In genomic region chr2:21245565-21245964, GRCh38 we compare ENCODE assay signal across 1 cellular context.
TF ChIP-seq lines count a peak whose summit lies in the region.

No MANE protein-coding gene starts in this region.

TF ChIP-seq in K562, 482 proteins besides CTCF, POLR2A, EP300 and RAD21 (continued from another document and continues in another):
- TF ChIP-seq AFF4 (CRISPR knock-in tag; IDR thresholded peaks at IDR 0.05) (no peak), CBFB (CRISPR knock-in tag; IDR thresholded peaks at IDR 0.05) (no peak), MTA2 (IDR thresholded peaks at IDR 0.05; ENCODE audit: low read depth) (peak; percentile 59), ZNF384 (IDR thresholded peaks at IDR 0.05; ENCODE audit: low read depth, low read length) (peak; percentile 75), E2F4 (CRISPR knock-in tag; IDR thresholded peaks at IDR 0.05; ENCODE audit: low read depth) (no peak), NEUROD1 (IDR thresholded peaks at IDR 0.05; ENCODE audit: borderline replicate concordance, low read depth, low read length, partially characterized antibody) (no peak), POLR2AphosphoS2 (IDR thresholded peaks at IDR 0.05; ENCODE audit: low read length) (no peak), NR2C1 (IDR thresholded peaks at IDR 0.05) (no peak), NR2C1 (tag; IDR thresholded peaks at IDR 0.05) (no peak), SMARCC2 (IDR thresholded peaks at IDR 0.05; ENCODE audit: low read depth) (no peak), RBM39 (optimal IDR thresholded peaks at IDR 0.05; ENCODE audit: low read depth, low read length) (no peak), ARID1B (IDR thresholded peaks at IDR 0.05) (peak; percentile 81), ZNF165 (CRISPR knock-in tag; IDR thresholded peaks at IDR 0.05; ENCODE audit: borderline replicate concordance) (no peak), POU5F1 (IDR thresholded peaks at IDR 0.05; ENCODE audit: borderline replicate concordance, low read depth, low read length, partially characterized antibody) (no peak), KDM1A (IDR thresholded peaks at IDR 0.05) (peak in 1 of 2 experiments; percentile 46; a peak in 2 of 4 replicates), TEAD4 (IDR thresholded peaks at IDR 0.05; ENCODE audit: low read length) (peak; percentile 59; the same call in 1 of the 2 replicates), TEAD4 (CRISPR knock-in tag; IDR thresholded peaks at IDR 0.05; ENCODE audit: borderline replicate concordance) (no peak), ZBTB5 (IDR thresholded peaks at IDR 0.05) (no peak), POLR2AphosphoS5 (IDR thresholded peaks at IDR 0.05; ENCODE audit: control insufficient read depth, insufficient read depth, low read depth, low read length) (peak; percentile 61; the same call in 1 of the 2 replicates), BHLHE40 (IDR thresholded peaks at IDR 0.05; ENCODE audit: low read length) (peak; percentile 38; the same call in 1 of the 2 replicates), STAT5A (IDR thresholded peaks at IDR 0.05; ENCODE audit: borderline replicate concordance, low read length) (peak; percentile 35; the same call in 1 of the 2 replicates), BRD9 (IDR thresholded peaks at IDR 0.05; ENCODE audit: low read depth, partially characterized antibody) (no peak), NFIC (IDR thresholded peaks at IDR 0.05) (0 out of 2 replicates have a peak, but pooled peaks have one; percentile 29), RFX5 (IDR thresholded peaks at IDR 0.05; ENCODE audit: low read depth, low read length) (no peak), NCOA6 (IDR thresholded peaks at IDR 0.05) (no peak), CHD1 (IDR thresholded peaks at IDR 0.05; ENCODE audit: low read length) (no peak), NCOR1 (IDR thresholded peaks at IDR 0.05) (peak; percentile 73), NR3C1 (CRISPR knock-in tag; IDR thresholded peaks at IDR 0.05) (no peak), ZNF140 (CRISPR knock-in tag; IDR thresholded peaks at IDR 0.05) (no peak), CBFA2T2 (conservative IDR thresholded peaks at IDR 0.05) (peak; percentile 81), SMARCA4 (IDR thresholded peaks at IDR 0.05) (peak; percentile 52; the same call in 1 of the 2 replicates), ZNF717 (CRISPR knock-in tag; IDR thresholded peaks at IDR 0.05) (no peak), DPF2 (IDR thresholded peaks at IDR 0.05) (peak; percentile 61), PHF8 (IDR thresholded peaks at IDR 0.05; ENCODE audit: borderline replicate concordance, low read length) (no peak), KDM2B (CRISPR knock-in tag; IDR thresholded peaks at IDR 0.05) (no peak), UBTF (IDR thresholded peaks at IDR 0.05; ENCODE audit: borderline replicate concordance in 1 of 2, low read depth in 2 of 2, low read length in 2 of 2) (no peak), ILF3 (IDR thresholded peaks at IDR 0.05; ENCODE audit: borderline replicate concordance) (no peak), ZBTB33 (CRISPR knock-in tag; IDR thresholded peaks at IDR 0.05) (no peak), FOXM1 (IDR thresholded peaks at IDR 0.05; ENCODE audit: low read depth) (peak; percentile 13; the same call in 1 of the 2 replicates), FOXM1 (CRISPR knock-in tag; IDR thresholded peaks at IDR 0.05; ENCODE audit: low read depth) (no peak), DNMT1 (IDR thresholded peaks at IDR 0.05) (no peak), SIN3A (IDR thresholded peaks at IDR 0.05; ENCODE audit: borderline replicate concordance in 2 of 2, control insufficient read depth in 1 of 2, low read depth in 2 of 2, low read length in 2 of 2) (no peak)
- TF ChIP-seq, protein P1, sequence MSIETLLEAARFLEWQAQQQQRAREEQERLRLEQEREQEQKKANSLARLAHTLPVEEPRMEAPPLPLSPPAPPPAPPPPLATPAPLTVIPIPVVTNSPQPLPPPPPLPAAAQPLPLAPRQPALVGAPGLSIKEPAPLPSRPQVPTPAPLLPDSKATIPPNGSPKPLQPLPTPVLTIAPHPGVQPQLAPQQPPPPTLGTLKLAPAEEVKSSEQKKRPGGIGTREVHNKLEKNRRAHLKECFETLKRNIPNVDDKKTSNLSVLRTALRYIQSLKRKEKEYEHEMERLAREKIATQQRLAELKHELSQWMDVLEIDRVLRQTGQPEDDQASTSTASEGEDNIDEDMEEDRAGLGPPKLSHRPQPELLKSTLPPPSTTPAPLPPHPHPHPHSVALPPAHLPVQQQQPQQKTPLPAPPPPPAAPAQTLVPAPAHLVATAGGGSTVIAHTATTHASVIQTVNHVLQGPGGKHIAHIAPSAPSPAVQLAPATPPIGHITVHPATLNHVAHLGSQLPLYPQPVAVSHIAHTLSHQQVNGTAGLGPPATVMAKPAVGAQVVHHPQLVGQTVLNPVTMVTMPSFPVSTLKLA (conservative IDR thresholded peaks at IDR 0.05): 0 out of 4 replicates have a peak, but pooled peaks of 1 of the 2 experiments have one; percentile 25
- TF ChIP-seq, protein P2, sequence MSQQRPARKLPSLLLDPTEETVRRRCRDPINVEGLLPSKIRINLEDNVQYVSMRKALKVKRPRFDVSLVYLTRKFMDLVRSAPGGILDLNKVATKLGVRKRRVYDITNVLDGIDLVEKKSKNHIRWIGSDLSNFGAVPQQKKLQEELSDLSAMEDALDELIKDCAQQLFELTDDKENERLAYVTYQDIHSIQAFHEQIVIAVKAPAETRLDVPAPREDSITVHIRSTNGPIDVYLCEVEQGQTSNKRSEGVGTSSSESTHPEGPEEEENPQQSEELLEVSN (IDR thresholded peaks at IDR 0.05; ENCODE audit: borderline replicate concordance in 1 of 2, extremely low read depth in 1 of 2, insufficient read depth in 1 of 2, insufficient read length in 1 of 2, low read depth in 1 of 2, low read length in 1 of 2, poor library complexity in 1 of 2, severe bottlenecking in 1 of 2): no peak
- TF ChIP-seq, protein P3, sequence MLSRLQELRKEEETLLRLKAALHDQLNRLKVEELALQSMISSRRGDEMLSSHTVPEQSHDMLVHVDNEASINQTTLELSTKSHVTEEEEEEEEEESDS (CRISPR knock-in tag; IDR thresholded peaks at IDR 0.05): no peak
- TF ChIP-seq, protein P4, sequence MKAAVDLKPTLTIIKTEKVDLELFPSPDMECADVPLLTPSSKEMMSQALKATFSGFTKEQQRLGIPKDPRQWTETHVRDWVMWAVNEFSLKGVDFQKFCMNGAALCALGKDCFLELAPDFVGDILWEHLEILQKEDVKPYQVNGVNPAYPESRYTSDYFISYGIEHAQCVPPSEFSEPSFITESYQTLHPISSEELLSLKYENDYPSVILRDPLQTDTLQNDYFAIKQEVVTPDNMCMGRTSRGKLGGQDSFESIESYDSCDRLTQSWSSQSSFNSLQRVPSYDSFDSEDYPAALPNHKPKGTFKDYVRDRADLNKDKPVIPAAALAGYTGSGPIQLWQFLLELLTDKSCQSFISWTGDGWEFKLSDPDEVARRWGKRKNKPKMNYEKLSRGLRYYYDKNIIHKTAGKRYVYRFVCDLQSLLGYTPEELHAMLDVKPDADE (conservative IDR thresholded peaks at IDR 0.05; ENCODE audit: control insufficient read depth, low read depth, low read length): no peak
